17 cellular contexts compared by ENCODE assay signal in the genomic region with DNA sequence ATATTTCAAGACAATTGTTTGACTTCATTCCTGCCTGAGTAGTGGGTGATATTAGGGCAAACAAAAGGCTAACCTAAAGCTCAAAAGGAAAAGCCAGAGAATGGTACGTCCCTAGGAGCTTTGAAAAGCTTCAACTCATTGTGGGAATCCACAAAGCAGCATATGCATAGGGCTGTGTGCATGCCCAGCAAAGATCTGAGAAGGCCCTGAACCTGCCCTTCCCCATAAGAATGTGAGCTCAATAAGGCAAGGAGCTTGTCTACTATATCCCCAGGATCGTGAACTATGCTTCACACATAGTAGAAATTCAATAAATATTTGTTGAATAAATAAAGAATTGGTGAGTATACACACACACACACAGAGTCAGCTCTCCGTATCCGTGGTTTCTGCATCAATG.
"Had no signal": no experiment of that assay in that cellular context is flagged by ENCODE, and none has a peak within 500 bp of the region (broad histone marks: within the 10 kb centered on the region; RNA-seq: fewer than 3 reads in every experiment).

No MANE protein-coding gene starts in this region.

- H3K36me3 ChIP-seq: brain microvascular endothelial cell, esophagus squamous epithelium, thoracic aorta had no signal

- H3K4me1 ChIP-seq: esophagus squamous epithelium had no signal

- H3K9me3 ChIP-seq: esophagus squamous epithelium, thoracic aorta had no signal

- H3K4me1 Mint-ChIP-seq: activated CD4-positive, alpha-beta T cell treated with anti-CD3 and anti-CD28 coated beads, Interleukin-2, amount 10 ng/mL, durations not matched to agents 7 days and 5 days; activated naive CD8-positive, alpha-beta T cell treated with anti-CD3 and anti-CD28 coated beads for 36 hours; central memory CD8-positive, alpha-beta T cell; stimulated activated effector memory CD8-positive, alpha-beta T cell treated with anti-CD3 and anti-CD28 coated beads, Interleukin-12 subunit alpha, Interleukin-12 subunit beta, amount 100 ng/mL, for 72 hours had no signal

- H3K27ac Mint-ChIP-seq: activated CD4-positive, alpha-beta T cell treated with anti-CD3 and anti-CD28 coated beads, Interleukin-2, amount 10 ng/mL, durations not matched to agents 7 days and 5 days; activated naive CD8-positive, alpha-beta T cell treated with anti-CD3 and anti-CD28 coated beads for 36 hours; natural killer cell treated with Interleukin-12 subunit alpha and Interleukin-12 subunit beta and Interleukin-15 and Interleukin-18, amount 100 ng/mL, for 72 hours; stimulated activated effector memory CD8-positive, alpha-beta T cell treated with anti-CD3 and anti-CD28 coated beads, Interleukin-12 subunit alpha, Interleukin-12 subunit beta, amount 100 ng/mL, for 72 hours had no signal

- H3K4me3 ChIP-seq: esophagus squamous epithelium, hepatocyte, thoracic aorta had no signal

- DNase-seq: activated CD4-positive, alpha-beta T cell treated with anti-CD3 and anti-CD28 coated beads, Interleukin-2, amount 10 ng/mL, durations not matched to agents 7 days and 5 days; activated naive CD8-positive, alpha-beta T cell treated with anti-CD3 and anti-CD28 coated beads for 36 hours; amygdala; brain microvascular endothelial cell; cortex of kidney; effector CD4-positive, alpha-beta T cell; esophagus squamous epithelium; kidney; mesendoderm; retina; stimulated activated CD4-positive, alpha-beta T cell treated with anti-CD3 and anti-CD28 coated beads, Interleukin-12 subunit alpha, Interleukin-12 subunit beta, amount 100 ng/mL, for 4 hours; stimulated activated CD4-positive, alpha-beta T cell treated with anti-CD3 and anti-CD28 coated beads, Interleukin-2, amount 100 ng/mL, for 24 hours had no signal

- H3K36me3 Mint-ChIP-seq: activated naive CD8-positive, alpha-beta T cell treated with anti-CD3 and anti-CD28 coated beads for 36 hours; natural killer cell treated with Interleukin-12 subunit alpha and Interleukin-12 subunit beta and Interleukin-15 and Interleukin-18, amount 100 ng/mL, for 72 hours; stimulated activated effector memory CD8-positive, alpha-beta T cell treated with anti-CD3 and anti-CD28 coated beads, Interleukin-12 subunit alpha, Interleukin-12 subunit beta, amount 100 ng/mL, for 72 hours had no signal

- H3K27me3 Mint-ChIP-seq: activated naive CD8-positive, alpha-beta T cell treated with anti-CD3 and anti-CD28 coated beads for 36 hours; central memory CD8-positive, alpha-beta T cell had no signal

- ATAC-seq: natural killer cell treated with Interleukin-12 subunit alpha and Interleukin-12 subunit beta and Interleukin-15 and Interleukin-18, amount 100 ng/mL, for 72 hours; stimulated activated effector memory CD8-positive, alpha-beta T cell treated with anti-CD3 and anti-CD28 coated beads, Interleukin-12 subunit alpha, Interleukin-12 subunit beta, amount 100 ng/mL, for 72 hours had no signal

- H3K27me3 ChIP-seq: brain microvascular endothelial cell, esophagus squamous epithelium, hepatocyte had no signal

- H3K4me3 Mint-ChIP-seq: activated CD4-positive, alpha-beta T cell treated with anti-CD3 and anti-CD28 coated beads, Interleukin-2, amount 10 ng/mL, durations not matched to agents 7 days and 5 days; activated naive CD8-positive, alpha-beta T cell treated with anti-CD3 and anti-CD28 coated beads for 36 hours; central memory CD8-positive, alpha-beta T cell; natural killer cell treated with Interleukin-12 subunit alpha and Interleukin-12 subunit beta and Interleukin-15 and Interleukin-18, amount 100 ng/mL, for 72 hours; stimulated activated effector memory CD8-positive, alpha-beta T cell treated with anti-CD3 and anti-CD28 coated beads, Interleukin-12 subunit alpha, Interleukin-12 subunit beta, amount 100 ng/mL, for 72 hours had no signal

- H3K27ac ChIP-seq: brain microvascular endothelial cell, esophagus squamous epithelium, hepatocyte, thoracic aorta had no signal

- H3K9me3 Mint-ChIP-seq: activated CD4-positive, alpha-beta T cell treated with anti-CD3 and anti-CD28 coated beads, Interleukin-2, amount 10 ng/mL, durations not matched to agents 7 days and 5 days; activated naive CD8-positive, alpha-beta T cell treated with anti-CD3 and anti-CD28 coated beads for 36 hours; central memory CD8-positive, alpha-beta T cell; natural killer cell treated with Interleukin-12 subunit alpha and Interleukin-12 subunit beta and Interleukin-15 and Interleukin-18, amount 100 ng/mL, for 72 hours; stimulated activated effector memory CD8-positive, alpha-beta T cell treated with anti-CD3 and anti-CD28 coated beads, Interleukin-12 subunit alpha, Interleukin-12 subunit beta, amount 100 ng/mL, for 72 hours had no signal
